ENCODE assay signal across 31 cellular contexts in genomic region chr12:65195387-65196055, GRCh38. TPM values are rescaled to one million over a fixed set of nuclear protein-coding genes. Genes with fewer than 3 reads are reported as not detected.
DNase-seq lines count a peak whose midpoint lies in the region; ATAC-seq, FAIRE-seq and TF ChIP-seq lines count a peak whose summit lies in the region.
"Had no signal": no experiment of that assay in that cellular context is flagged by ENCODE, and none has a peak within 500 bp of the region (broad histone marks: within the 10 kb centered on the region; RNA-seq: fewer than 3 reads in every experiment).

No MANE protein-coding gene starts in this region.

- H2BK5ac ChIP-seq in H1 (ENCODE audit: low read depth, low read length) = no peak overlapping the region

- H2BK15ac ChIP-seq in H1 (ENCODE audit: low read length) = no peak overlapping the region

- no peak overlapping the region for H3K4ac ChIP-seq in H1 (replicated peaks; ENCODE audit: insufficient read length, low read depth, low read length)

- peaks cover 3% of the 10 kb centered on the region; the same call in 1 of the 2 replicates for H3K79me1 ChIP-seq in H1 (ENCODE audit: low read depth, low read length)

- H3K36me3 Mint-ChIP-seq in naive B cell = peaks cover 14 to 19% of the 10 kb centered on the region in 2 donors

- H2BK12ac ChIP-seq in H1 (ENCODE audit: low read depth, low read length) = no peak overlapping the region

- peaks cover 38 to 65% (median 54%) of the 10 kb centered on the region in 3 donors for H3K4me1 Mint-ChIP-seq in naive B cell

- no peak overlapping the region for H2AK5ac ChIP-seq in H1 (ENCODE audit: low read depth, low read length)

- no peak overlapping the region for H3K9ac ChIP-seq in KMS-11
- no peak overlapping the region for H3K9ac ChIP-seq in H1 (replicated peaks in 1 of 4; ENCODE audit: extremely low read depth in 1 of 4, low read depth in 3 of 4, low read length in 3 of 4)
- H3K9ac ChIP-seq: GM23248, parathyroid adenoma had no signal

- WGBS in H1 (ENCODE audit: extremely low coverage in 1 of 2, insufficient coverage in 1 of 2, insufficient read length in 1 of 2, insufficient replicate concordance in 2 of 2, low coverage in 1 of 2, low lambda C conversion rate in 2 of 2, missing lambda C conversion rate in 1 of 2), 2 experiments = 62% methylated on average over 2 of the region's 2 CpGs; no CpG with 5 or more reads in 1 of the 2 experiments

- no peak overlapping the region for H3K23ac ChIP-seq in H1 (ENCODE audit: insufficient read length)

- no peak overlapping the region for H3K18ac ChIP-seq in H1 (ENCODE audit: extremely low read depth, low read length)

- no peak for TF ChIP-seq CTCF in KMS-11 (conservative IDR thresholded peaks at IDR 0.05; ENCODE audit: low read depth, low read length)
- TF ChIP-seq CTCF in H1 (IDR thresholded peaks at IDR 0.05; ENCODE audit: control extremely low read depth in 1 of 3, insufficient read depth in 1 of 3, low read depth in 1 of 3, low read length in 3 of 3) = no peak

- no peak overlapping the region for H2BK120ac ChIP-seq in H1 (replicated peaks; ENCODE audit: low read depth, low read length)

- peak overlapping the region in 5 of 8 donors; percentile 12 to 49 (median 35) for H3K4me3 Mint-ChIP-seq in naive B cell
- H3K4me3 Mint-ChIP-seq: CD4-positive, alpha-beta T cell; dendritic cell treated with granulocyte-macrophage colony-stimulating factor and Interleukin-4, amounts not matched to agents 40 ng/mL and 50 ng/mL, for 4 days; nephron; stimulated activated naive B cell treated with anti-CD40 and anti-IgM and Interleukin-4, amounts not matched to agents 10 μg/mL and 1 μg/mL and 100 μg/mL, for 72 hours had no signal

- no peak overlapping the region for H4K91ac ChIP-seq in H1 (replicated peaks; ENCODE audit: insufficient read length, low read length)

- TF ChIP-seq RAD21 in H1 (IDR thresholded peaks at IDR 0.05 in 1 of 2, conservative IDR thresholded peaks at IDR 0.05 in 1 of 2; ENCODE audit: low read depth in 2 of 2, low read length in 2 of 2) = no peak

- intact Hi-C loops in Right ventricle myocardium superior (cut with DNase I) (no loop called here), Right ventricle myocardium inferior (cut with DNase I) (no loop called here)

- peak overlapping the region; percentile 75; the same call in 1 of the 2 replicates for H3K4me2 ChIP-seq in KMS-11
- peak overlapping the region; percentile 14 to 24; a peak in 3 of 4 replicates for H3K4me2 ChIP-seq in H1 (ENCODE audit: insufficient read depth in 1 of 2, low read depth in 2 of 2, low read length in 2 of 2)
- H3K4me2 ChIP-seq: hepatocyte, PC-9 had no signal

- CTCF ChIA-PET in H1 (lab: Charles Lee; ENCODE audit: partially characterized antibody) = interaction anchor here (0.5 to 1.5 kb wide), 6 partner anchors 25 to 99 kb away, joined by 3 to 8 read pairs (median 3); partner anchors contain the start of gene LEMD3

- H3K36me3 ChIP-seq in KMS-11 (ENCODE audit: insufficient read depth) (no peaks in the 10 kb centered on the region), H1 (ENCODE audit: control insufficient read depth in 2 of 4, insufficient read depth in 4 of 4, low read length in 3 of 4) (no peaks in the 10 kb centered on the region; a peak in 1 of 8 replicates)
- H3K36me3 ChIP-seq: breast epithelium, SJSA1, tibial artery had no signal

- H4K20me1 ChIP-seq in KMS-11 (ENCODE audit: insufficient read depth) (peaks cover 4% of the 10 kb centered on the region; the same call in 1 of the 2 replicates), H1 (replicated peaks in 1 of 2; ENCODE audit: control insufficient read depth in 1 of 2, insufficient read depth in 2 of 2, low read length in 2 of 2) (peaks cover under 1 to 3% of the 10 kb centered on the region in 2 experiments)

- H3K14ac ChIP-seq in H1 (ENCODE audit: insufficient read length) = no peak overlapping the region

- peaks cover 0 to 24% (median 14%) of the 10 kb centered on the region in 7 donors for H3K9me3 Mint-ChIP-seq in naive B cell

- H4K8ac ChIP-seq in H1 (ENCODE audit: extremely low read depth, insufficient read depth, low read length) = no peak overlapping the region

- FAIRE-seq in H1 (lab: Jason Lieb, UNC) = peak; percentile 7
- FAIRE-seq: GM19239 had no signal

- ATAC-seq in Right ventricle myocardium superior (ENCODE audit: poor library complexity) (peak; percentile 68), Right ventricle myocardium inferior (no peak), naive B cell (ENCODE audit: low read depth in 2 of 2) (no peak), GM21529 (IDR thresholded peaks at IDR 0.05; ENCODE audit: unreplicated experiment) (no peak), GM18870 (IDR thresholded peaks at IDR 0.05; ENCODE audit: unreplicated experiment) (no peak)
- ATAC-seq: stimulated activated naive B cell treated with anti-CD40 and anti-IgM and Interleukin-4, amounts not matched to agents 10 μg/mL and 1 μg/mL and 100 μg/mL, for 72 hours had no signal

- peaks cover 0 to 3% of the 10 kb centered on the region in 2 experiments; a peak in 1 of 4 replicates for H3K9me3 ChIP-seq in H1 (ENCODE audit: insufficient read depth in 2 of 2, low read depth in 1 of 2, low read length in 1 of 2)
- H3K9me3 ChIP-seq: SJSA1, tibial artery had no signal

- peaks cover 87% of the 10 kb centered on the region for H3K79me2 ChIP-seq in KMS-11 (ENCODE audit: insufficient read depth, low read depth)
- H3K79me2 ChIP-seq in H1 (ENCODE audit: control insufficient read depth in 1 of 2, insufficient read depth in 2 of 2, low read length in 2 of 2) = peaks cover 4 to 96% of the 10 kb centered on the region in 2 experiments; a peak in 2 of 4 replicates

- H3K23me2 ChIP-seq in H1 (ENCODE audit: low read depth, low read length) = no peaks in the 10 kb centered on the region

- no peak overlapping the region for H3K4me3 ChIP-seq in KMS-11 (IDR thresholded peaks at IDR 0.05; ENCODE audit: insufficient read depth, low read depth, low read length)
- peak overlapping the region in 1 of 4 experiments; percentile 9; a peak in 1 of 8 replicates for H3K4me3 ChIP-seq in H1 (ENCODE audit: extremely low read depth in 1 of 4, insufficient read depth in 2 of 4, low read depth in 3 of 4, low read length in 4 of 4)
- H3K4me3 ChIP-seq: breast epithelium, GM23248, hepatocyte, PC-9, SJSA1, tibial artery had no signal

- DNase-seq in Right ventricle myocardium superior (no peak), Right ventricle myocardium inferior (ENCODE audit: missing footprints) (no peak), H1 (ENCODE audit: low read depth in 1 of 2, low spot score in 2 of 2) (no peak), naive B cell (no peak), cortex of kidney (lab: John Stamatoyannopoulos, UW) (no peak)
- DNase-seq: activated CD4-positive, CD25-positive, alpha-beta regulatory T cell; CD4-positive, alpha-beta T cell; DMS153; GDM1; GM23248; KG1; mesenchymal stem cell; MV-4-11; NCI-H1694 treated with DMSO at 0.1 percent for 48 hours; NCI-H2227 treated with DMSO at 0.1 percent for 48 hours; NCI-H774; PC-9; stimulated activated CD4-positive, alpha-beta T cell treated with anti-CD3 and anti-CD28 coated beads, Interleukin-1b, Interleukin-23, amount 100 ng/mL, for 48 hours; stimulated activated naive B cell treated with anti-CD40 and anti-IgM and Interleukin-4, amounts not matched to agents 10 μg/mL and 1 μg/mL and 100 μg/mL, for 72 hours; tibial artery had no signal

- H4K5ac ChIP-seq in H1 (ENCODE audit: insufficient read length, low read depth, low read length) = no peak overlapping the region

- no peaks in the 10 kb centered on the region for H3K27me3 ChIP-seq in KMS-11 (ENCODE audit: insufficient read depth, low read depth)
- H3K27me3 ChIP-seq in H1 (replicated peaks in 1 of 4; ENCODE audit: control insufficient read depth in 3 of 4, extremely low read depth in 1 of 4, insufficient read depth in 3 of 4, low read length in 3 of 4) = no peaks in the 10 kb centered on the region
- H3K27me3 ChIP-seq: breast epithelium, hepatocyte, SJSA1, tibial artery had no signal

- POLR2A ChIA-PET in H1 (lab: Charles Lee; ENCODE audit: partially characterized antibody) = interaction anchor here (0.7 to 1.6 kb wide), 3 partner anchors 13 to 23 kb away, joined by 3 to 4 read pairs (median 3); no protein-coding TSS in a partner anchor

- H3K27ac ChIP-seq in KMS-11 (peak overlapping the region; percentile 24; the same call in 1 of the 2 replicates), H1 (ENCODE audit: low read depth, low read length) (no peak overlapping the region)
- H3K27ac ChIP-seq: breast epithelium, GM23248, hepatocyte, parathyroid adenoma, PC-9, SJSA1 had no signal

- H3K27me3 Mint-ChIP-seq in naive B cell = no peaks in the 10 kb centered on the region
- H3K27me3 Mint-ChIP-seq: CD4-positive, alpha-beta T cell; dendritic cell treated with granulocyte-macrophage colony-stimulating factor and Interleukin-4, amounts not matched to agents 40 ng/mL and 50 ng/mL, for 4 days; stimulated activated naive B cell treated with anti-CD40 and anti-IgM and Interleukin-4, amounts not matched to agents 10 μg/mL and 1 μg/mL and 100 μg/mL, for 72 hours had no signal

- no peak for TF ChIP-seq POLR2A in H1 (IDR thresholded peaks at IDR 0.05; ENCODE audit: control extremely low read depth in 1 of 2, low read depth in 2 of 2, low read length in 2 of 2)

- no peak overlapping the region for H2AFZ ChIP-seq in KMS-11 (ENCODE audit: low read depth)
- H2AFZ ChIP-seq in H1 (ENCODE audit: low read length) = no peak overlapping the region
- H2AFZ ChIP-seq: GM23248, hepatocyte, parathyroid adenoma, PC-9 had no signal

- TF ChIP-seq EP300 in H1 (IDR thresholded peaks at IDR 0.05; ENCODE audit: borderline replicate concordance in 1 of 2, low read depth in 2 of 2, low read length in 2 of 2) = no peak

- no peak overlapping the region for H2BK20ac ChIP-seq in H1 (ENCODE audit: low read length)

- H3K27ac Mint-ChIP-seq in naive B cell = peak overlapping the region in 4 of 6 donors; percentile 36 to 65 (median 40)
- H3K27ac Mint-ChIP-seq: CD4-positive, alpha-beta T cell; dendritic cell treated with granulocyte-macrophage colony-stimulating factor and Interleukin-4, amounts not matched to agents 40 ng/mL and 50 ng/mL, for 4 days; nephron; stimulated activated naive B cell treated with anti-CD40 and anti-IgM and Interleukin-4, amounts not matched to agents 10 μg/mL and 1 μg/mL and 100 μg/mL, for 72 hours; T-helper 2 cell treated with Interferon-gamma antibody and Interleukin-4, amounts not matched to agents 5 μg/mL and 100 μg/mL, for 36 hours had no signal

- peaks cover 61% of the 10 kb centered on the region for H3K4me1 ChIP-seq in KMS-11 (ENCODE audit: low read depth, poor library complexity, severe bottlenecking)
- H3K4me1 ChIP-seq in H1 (replicated peaks in 1 of 4; ENCODE audit: control insufficient read depth in 3 of 4, insufficient read depth in 4 of 4, low read length in 3 of 4) = peaks cover 0 to 3% (median 0%) of the 10 kb centered on the region in 4 experiments; a peak in 2 of 7 replicates
- H3K4me1 ChIP-seq: breast epithelium, parathyroid adenoma had no signal

- H3K56ac ChIP-seq in H1 (replicated peaks; ENCODE audit: insufficient read length, low read depth, low read length) = no peak overlapping the region

RNA-seq across cellular contexts. Expression of gene LEMD3, which starts 26.1 kb away (rescaled TPM):
- 11.3 TPM for total RNA-seq in Right ventricle myocardium superior
- 12.9 TPM for total RNA-seq in Right ventricle myocardium inferior
- total RNA-seq in H1 (2021; fragmentation: NEBNext Ultra II Directional; extraction: Animal tissue kit (Norgen Biotek cat#: 25700)) = 31.7 and 33.2 TPM in 2 replicates
- polyA plus RNA-seq in H1 (2011; rRNA removed) = 5.6 and 5.8 TPM in 2 replicates
- 10.3 TPM for polyA plus RNA-seq in H1 (2011; cell fraction: cytosol; rRNA removed)
- 7.8 TPM for polyA plus RNA-seq in H1 (2011; cell fraction: nucleus; rRNA removed)
- 8.5 to 15.7 TPM (median 11.1 TPM) in 4 replicates for polyA plus RNA-seq in H1 (2012, experiment 1 of 2)
- polyA plus RNA-seq in H1 (2012, experiment 2 of 2) = 2.2 TPM
- 24.1 TPM for polyA plus RNA-seq in H1 (2013, experiment 1 of 2)
- polyA plus RNA-seq in H1 (2013, experiment 2 of 2) = 28.8 TPM
- polyA minus RNA-seq in H1 (2011; rRNA and poly(A)+ RNA removed) = 10.0 and 11.9 TPM in 2 replicates
- polyA minus RNA-seq in H1 (2011; cell fraction: cytosol; rRNA and poly(A)+ RNA removed) = 17.8 TPM
- polyA minus RNA-seq in H1 (2011; cell fraction: nucleus; rRNA and poly(A)+ RNA removed) = 47.7 TPM
- 10 to 100 TPM; 23.1 to 53.9 (median 41.2) TPM for polyA plus RNA-seq in naive B cell (ENCODE audit: low read depth in 6 of 6)
